ENCODE assay signal across 1 cellular context in genomic region chr2:54259413-54260240, GRCh38.
A peak's percentile ranks its signal among the peaks of the same experiment; 100 is the strongest.
TF ChIP-seq lines count a peak whose summit lies in the region.

No MANE protein-coding gene starts in this region.

TF ChIP-seq in GM12878, 131 proteins besides CTCF, POLR2A, EP300 and RAD21 (continued from another document):
- TF ChIP-seq PRDM15 (CRISPR knock-in tag; IDR thresholded peaks at IDR 0.05) (no peak), GABPA (IDR thresholded peaks at IDR 0.05; ENCODE audit: low read depth) (no peak), CBX5 (IDR thresholded peaks at IDR 0.05; ENCODE audit: low read depth) (no peak), FOS (IDR thresholded peaks at IDR 0.05; ENCODE audit: borderline replicate concordance, extremely low read depth, insufficient read length) (no peak), SUZ12 (IDR thresholded peaks at IDR 0.05; ENCODE audit: unreplicated experiment) (no peak), RELB (IDR thresholded peaks at IDR 0.05; ENCODE audit: low read depth) (0 out of 2 replicates have a peak, but pooled peaks have one; percentile 62), ZZZ3 (IDR thresholded peaks at IDR 0.05; ENCODE audit: control insufficient read depth, insufficient read length, low read depth) (no peak), SIX5 (IDR thresholded peaks at IDR 0.05; ENCODE audit: low read depth, low read length, severe bottlenecking) (no peak), NKRF (conservative IDR thresholded peaks at IDR 0.05) (no peak), YBX1 (IDR thresholded peaks at IDR 0.05) (no peak), REST (IDR thresholded peaks at IDR 0.05; ENCODE audit: low read depth, low read length) (no peak), PAX8 (IDR thresholded peaks at IDR 0.05) (no peak), SUPT20H (IDR thresholded peaks at IDR 0.05; ENCODE audit: borderline replicate concordance, control insufficient read depth, low read depth, low read length) (no peak), STAT3 (IDR thresholded peaks at IDR 0.05; ENCODE audit: low read depth, low read length) (no peak), CHD4 (IDR thresholded peaks at IDR 0.05) (no peak), ZNF687 (IDR thresholded peaks at IDR 0.05) (no peak), NBN (IDR thresholded peaks at IDR 0.05) (0 out of 2 replicates have a peak, but pooled peaks have one; percentile 38), TCF3 (IDR thresholded peaks at IDR 0.05; ENCODE audit: borderline replicate concordance, insufficient read depth, low read depth, low read length) (no peak), JUNB (IDR thresholded peaks at IDR 0.05) (peak; percentile 83), CEBPZ (IDR thresholded peaks at IDR 0.05; ENCODE audit: low read depth, low read length) (no peak), NR2C2 (IDR thresholded peaks at IDR 0.05; ENCODE audit: borderline replicate concordance, control insufficient read depth, insufficient read length, low read depth) (no peak), HDGF (IDR thresholded peaks at IDR 0.05) (no peak), IRF4 (IDR thresholded peaks at IDR 0.05; ENCODE audit: low read depth, low read length) (peak; percentile 54; the same call in 1 of the 2 replicates), ZNF592 (IDR thresholded peaks at IDR 0.05) (no peak), CBFB (IDR thresholded peaks at IDR 0.05; ENCODE audit: low read depth) (no peak), FOXK2 (IDR thresholded peaks at IDR 0.05) (no peak), HSF1 (IDR thresholded peaks at IDR 0.05; ENCODE audit: low read depth, low read length) (no peak), WRNIP1 (IDR thresholded peaks at IDR 0.05; ENCODE audit: borderline replicate concordance, low read depth, low read length) (no peak), MEF2B (IDR thresholded peaks at IDR 0.05; ENCODE audit: partially characterized antibody, poor library complexity, severe bottlenecking) (no peak)
